In genomic region chr2:197834771-197835170, GRCh38 we compare ENCODE assay signal across 6 cellular contexts. TPM values are rescaled to one million over a fixed set of nuclear protein-coding genes. Genes with fewer than 3 reads are reported as not detected.
"Had no signal": no experiment of that assay in that cellular context is flagged by ENCODE, and none has a peak within 500 bp of the region (broad histone marks: within the 10 kb centered on the region; RNA-seq: fewer than 3 reads in every experiment).

No MANE protein-coding gene starts in this region.

RNA-seq across cellular contexts. Expression of gene PLCL1, which starts 30.4 kb away (rescaled TPM):
- total RNA-seq: GM23338, H1 had no signal
- polyA plus RNA-seq: GM23338, H1 had no signal

RNA-seq across cellular contexts. Expression of gene BOLL, which starts 49.7 kb away (rescaled TPM):
- total RNA-seq: GM23338, H1, H9, HFFc6, HT1080, IMR-90 had no signal
- polyA plus RNA-seq: H1, IMR-90 had no signal
